In genomic region chr2:37683926-37684780, GRCh38 we compare ENCODE assay signal across 15 cellular contexts. TPM values are rescaled to one million over a fixed set of nuclear protein-coding genes. Genes with fewer than 3 reads are reported as not detected.
DNase-seq lines count a peak whose midpoint lies in the region; ATAC-seq, FAIRE-seq and TF ChIP-seq lines count a peak whose summit lies in the region.
"Had no signal": no experiment of that assay in that cellular context is flagged by ENCODE, and none has a peak within 500 bp of the region (broad histone marks: within the 10 kb centered on the region; RNA-seq: fewer than 3 reads in every experiment).

No MANE protein-coding gene starts in this region.

- intact Hi-C loops in K562 (cut with micrococcal nuclease) = no loop called here

- no peaks in the 10 kb centered on the region for H4K20me1 ChIP-seq in Loucy (ENCODE audit: insufficient read depth, low read length, poor library complexity, severe bottlenecking)
- no peaks in the 10 kb centered on the region for H4K20me1 ChIP-seq in K562 (replicated peaks; ENCODE audit: control insufficient read depth, insufficient read depth, low read length)

- 28% methylated on average over 6 of the region's 6 CpGs for WGBS in K562 (ENCODE audit: insufficient coverage, low coverage, missing lambda C conversion rate)
- WGBS in small intestine, 3 donors = 71 to 78% (median 71%) methylated on average over 6 of the region's 6 CpGs

- no peak for TF ChIP-seq POLR2A in K562 (conservative IDR thresholded peaks at IDR 0.05)

- no peaks in the 10 kb centered on the region for H3K9me1 ChIP-seq in K562 (ENCODE audit: control insufficient read depth, insufficient read depth, low read length)

- no peak for TF ChIP-seq EP300 in K562 (IDR thresholded peaks at IDR 0.05; ENCODE audit: low read length)

- peaks cover 29% of the 10 kb centered on the region for H3K4me1 Mint-ChIP-seq in activated T-cell treated with anti-CD3 and anti-CD28 coated beads, Interleukin-2, amount 50 U/mL, for 4 hours (ENCODE audit: low read depth)

- no peak for TF ChIP-seq RAD21 in K562 (CRISPR knock-in tag; conservative IDR thresholded peaks at IDR 0.05 in 1 of 2, IDR thresholded peaks at IDR 0.05 in 1 of 2)

- no peaks in the 10 kb centered on the region for H3K36me3 Mint-ChIP-seq in activated T-cell treated with anti-CD3 and anti-CD28 coated beads, Interleukin-2, amount 50 U/mL, for 4 hours (ENCODE audit: insufficient read depth)

- DNase-seq in activated T-cell treated with anti-CD3 and anti-CD28 coated beads, Interleukin-2, amount 50 U/mL, for 4 hours = no peak
- no peak for DNase-seq in activated T-cell treated with anti-CD3 and anti-CD28 coated beads, Interleukin-2, amount 50 U/mL, for 48 hours
- DNase-seq in K562 (ENCODE audit: extremely low read depth in 1 of 4, low spot score in 3 of 4) (no peak), small intestine (peak; percentile 28), GM13976 (ENCODE audit: low spot score) (no peak), hypothalamus (lab: John Stamatoyannopoulos, UW) (no peak), NCI-H146 treated with DMSO at 0.1 percent for 48 hours (lab: John Stamatoyannopoulos, UW; ENCODE audit: unreplicated experiment) (no peak)
- DNase-seq: aorta; endodermal cell; heart left ventricle; NCI-H1092; SJCRH30; stimulated activated CD8-positive, alpha-beta memory T cell treated with anti-CD3 and anti-CD28 coated beads, Interleukin-4, amount 100 ng/mL, for 48 hours had no signal

- H3K9ac ChIP-seq in Loucy (ENCODE audit: low read depth, low read length, poor library complexity, severe bottlenecking) (peak overlapping the region; percentile 50), K562 (ENCODE audit: insufficient read depth in 1 of 2, low read depth in 2 of 2, low read length in 2 of 2) (no peak overlapping the region)
- H3K9ac ChIP-seq: parathyroid adenoma had no signal

- ATAC-seq in activated T-cell treated with anti-CD3 and anti-CD28 coated beads, Interleukin-2, amount 50 U/mL, for 4 hours = peak; percentile 87 to 91
- ATAC-seq in K562 = no peak
- ATAC-seq: heart left ventricle had no signal

- H3K79me2 ChIP-seq in Loucy (ENCODE audit: insufficient read depth, low read length) = no peaks in the 10 kb centered on the region
- no peaks in the 10 kb centered on the region for H3K79me2 ChIP-seq in K562 (ENCODE audit: control insufficient read depth, insufficient read depth, low read length)
- H3K79me2 ChIP-seq: parathyroid adenoma had no signal

- POLR2A ChIA-PET in K562 (lab: Yijun Ruan, JAX) = no interaction called here

- peak; percentile 46 for FAIRE-seq in K562 (lab: Jason Lieb, UNC)
- no peak for FAIRE-seq in small intestine (lab: Jason Lieb, UNC)

- TF ChIP-seq CTCF in Loucy (conservative IDR thresholded peaks at IDR 0.05; ENCODE audit: low read length) (no peak), K562 (IDR thresholded peaks at IDR 0.05 in 2 of 3, conservative IDR thresholded peaks at IDR 0.05 in 1 of 3; ENCODE audit: insufficient read depth in 2 of 3, low read depth in 1 of 3, low read length in 3 of 3) (no peak), GM13976 (IDR thresholded peaks at IDR 0.05; ENCODE audit: borderline replicate concordance, control extremely low read depth, extremely low read depth, insufficient read depth, missing control alignments) (no peak)

- no peaks in the 10 kb centered on the region for H3K9me3 ChIP-seq in Loucy (ENCODE audit: insufficient read depth, low read depth, low read length)
- no peaks in the 10 kb centered on the region for H3K9me3 ChIP-seq in K562 (replicated peaks; ENCODE audit: control insufficient read depth, insufficient read depth, low read depth, low read length)
- no peaks in the 10 kb centered on the region for H3K9me3 ChIP-seq in small intestine (ENCODE audit: control insufficient read depth, low read depth)
- H3K9me3 ChIP-seq: heart left ventricle had no signal

- no peaks in the 10 kb centered on the region for H3K27me3 ChIP-seq in Loucy (ENCODE audit: insufficient read depth, low read length, poor library complexity, severe bottlenecking)
- H3K27me3 ChIP-seq in K562 (ENCODE audit: control insufficient read depth in 2 of 2, insufficient read depth in 2 of 2, low read length in 2 of 2) = no peaks in the 10 kb centered on the region
- H3K27me3 ChIP-seq in small intestine (ENCODE audit: control insufficient read depth in 2 of 2, insufficient read depth in 2 of 2, low read length in 2 of 2) = no peaks in the 10 kb centered on the region
- H3K27me3 ChIP-seq: heart left ventricle, SJCRH30 had no signal

- peaks cover 40% of the 10 kb centered on the region for H3K4me1 ChIP-seq in Loucy (ENCODE audit: insufficient read depth, low read length, poor library complexity, severe bottlenecking)
- peaks cover 0 to 16% of the 10 kb centered on the region in 2 experiments; a peak in 4 of 5 replicates for H3K4me1 ChIP-seq in K562 (replicated peaks in 1 of 2; ENCODE audit: control insufficient read depth in 2 of 2, insufficient read depth in 2 of 2, low read length in 2 of 2)
- no peaks in the 10 kb centered on the region for H3K4me1 ChIP-seq in small intestine (ENCODE audit: control insufficient read depth in 2 of 2, insufficient read depth in 1 of 2, low read depth in 1 of 2, low read length in 1 of 2)
- H3K4me1 ChIP-seq: parathyroid adenoma had no signal

- no peaks in the 10 kb centered on the region for H3K27me3 Mint-ChIP-seq in activated T-cell treated with anti-CD3 and anti-CD28 coated beads, Interleukin-2, amount 50 U/mL, for 4 hours (ENCODE audit: low read depth)

- H3K4me3 ChIP-seq in Loucy (ENCODE audit: low read length, poor library complexity, severe bottlenecking) = peak overlapping the region; percentile 43
- H3K4me3 ChIP-seq in K562 = no peak overlapping the region
- H3K4me3 ChIP-seq in small intestine (ENCODE audit: low read depth in 1 of 2, low read length in 2 of 2) = no peak overlapping the region
- H3K4me3 ChIP-seq: heart left ventricle, SJCRH30 had no signal

- H3K4me3 Mint-ChIP-seq in activated T-cell treated with anti-CD3 and anti-CD28 coated beads, Interleukin-2, amount 50 U/mL, for 4 hours = no peak overlapping the region
- H3K4me3 Mint-ChIP-seq: endodermal cell had no signal

- H3K9me3 Mint-ChIP-seq in activated T-cell treated with anti-CD3 and anti-CD28 coated beads, Interleukin-2, amount 50 U/mL, for 4 hours = peaks cover 5% of the 10 kb centered on the region
- H3K9me3 Mint-ChIP-seq: endodermal cell had no signal

- H3K4me2 ChIP-seq in Loucy (ENCODE audit: low read depth, low read length, poor library complexity, severe bottlenecking) = peak overlapping the region; percentile 65
- H3K4me2 ChIP-seq in K562 (ENCODE audit: insufficient read depth, low read length) = no peak overlapping the region; the same call in 1 of the 2 replicates

- BruUV-seq in K562 (replicated peaks; lab: Mats Ljungman, UMichigan) = no TSS peak

- H3K27ac ChIP-seq in K562 (ENCODE audit: extremely low read depth, low read depth, low read length) (no peak overlapping the region), small intestine (ENCODE audit: low read depth in 1 of 2, low read length in 1 of 2) (peak overlapping the region in 1 of 2 donors; percentile 4)
- H3K27ac ChIP-seq: heart left ventricle, parathyroid adenoma, SJCRH30 had no signal

- H2AFZ ChIP-seq in Loucy (ENCODE audit: low read length) = peak overlapping the region; percentile 26; the same call in 1 of the 2 replicates
- no peak overlapping the region for H2AFZ ChIP-seq in K562 (ENCODE audit: low read depth, low read length)
- H2AFZ ChIP-seq: parathyroid adenoma had no signal

- no peaks in the 10 kb centered on the region for H3F3A ChIP-seq in Loucy (ENCODE audit: low read depth)

- no peaks in the 10 kb centered on the region for H3K36me3 ChIP-seq in Loucy (ENCODE audit: insufficient read depth, low read length)
- no peaks in the 10 kb centered on the region for H3K36me3 ChIP-seq in K562 (ENCODE audit: control insufficient read depth, insufficient read depth, low read length)
- H3K36me3 ChIP-seq in small intestine (ENCODE audit: control insufficient read depth in 2 of 2, insufficient read depth in 2 of 2, low read length in 2 of 2) = no peaks in the 10 kb centered on the region
- H3K36me3 ChIP-seq: heart left ventricle, SJCRH30 had no signal

- in situ Hi-C loops in K562 (cut with MboI) = no loop called here
- in situ Hi-C loops in GM13976 (cut with MboI; ENCODE audit: low sequenced_read_pairs, unreplicated experiment) = no loop called here

- CTCF ChIA-PET in K562 (lab: Yijun Ruan, JAX; ENCODE audit: low intra/inter-chr PET ratio) = no interaction called here

- H3K9me2 ChIP-seq in Loucy (replicated peaks; ENCODE audit: low read depth, low read length) = no peaks in the 10 kb centered on the region

TF ChIP-seq in K562, 482 proteins besides CTCF, POLR2A, EP300 and RAD21:
- TF ChIP-seq TEAD2 (tag; IDR thresholded peaks at IDR 0.05) (no peak), LEF1 (IDR thresholded peaks at IDR 0.05) (no peak), ZBTB17 (CRISPR knock-in tag; IDR thresholded peaks at IDR 0.05) (peak; percentile 20; the same call in 1 of the 2 replicates), ZKSCAN8 (CRISPR knock-in tag; IDR thresholded peaks at IDR 0.05) (no peak), NR4A1 (CRISPR knock-in tag; IDR thresholded peaks at IDR 0.05) (no peak), NR4A1 (tag; IDR thresholded peaks at IDR 0.05) (no peak), NCOA6 (IDR thresholded peaks at IDR 0.05) (no peak), GABPA (tag; conservative IDR thresholded peaks at IDR 0.05; ENCODE audit: low read depth) (peak; percentile 28; the same call in 1 of the 2 replicates)

RNA-seq across cellular contexts. Expression of gene CDC42EP3, which starts 12.7 kb away (rescaled TPM):
- total RNA-seq in activated T-cell treated with anti-CD3 and anti-CD28 coated beads, Interleukin-2, amount 50 U/mL, for 4 hours = 10 to 100 TPM; 31.6 to 58.1 (median 39.4) TPM
- 0.40 and 0.49 TPM in 2 replicates for total RNA-seq in K562 (2011; cell fraction: chromatin; rRNA removed; ENCODE audit: low replicate concordance)
- 0.50 and 0.53 TPM in 2 replicates for total RNA-seq in K562 (2011; cell fraction: nucleolus; rRNA removed)
- total RNA-seq in K562 (2011; cell fraction: nucleoplasm; rRNA removed) = 0.59 and 1.1 TPM in 2 replicates
- total RNA-seq in K562 (2014; rRNA removed) = 1.8 and 3.6 TPM in 2 replicates
- 3.4 and 3.8 TPM in 2 replicates for total RNA-seq in K562 (2014; rRNA removed; fragmentation: Illumina TruSeq; extraction: Trizol)
- total RNA-seq in K562 (2015; rRNA removed; fragmentation: Illumina TruSeq; extraction: Trizol) = 1.9 and 2.0 TPM in 2 replicates
- total RNA-seq in K562 (2021) = 2.5 and 4.2 TPM in 2 replicates
- polyA plus RNA-seq in K562 (2011; rRNA removed) = 0.72 and 2.0 TPM in 2 replicates
- 0.69 and 1.8 TPM in 2 replicates for polyA plus RNA-seq in K562 (2011; cell fraction: cytosol; rRNA removed)
- 0.78 and 1.8 TPM in 2 replicates for polyA plus RNA-seq in K562 (2011; cell fraction: nucleus; rRNA removed)
- 1.9 and 3.4 TPM in 2 replicates for polyA plus RNA-seq in K562 (2012)
- polyA plus RNA-seq in K562 (2014; fragmentation: Illumina TruSeq; extraction: Trizol) = 4.1 and 6.4 TPM in 2 replicates
- under 1 TPM; 0.74 to 0.77 TPM for polyA plus RNA-seq in K562 (2014; fragmentation: Nextera tagmentation; extraction: Ambion mirVana)
- polyA plus RNA-seq in K562 (2014; rRNA removed) = 3.1 and 3.4 TPM in 2 replicates
- 0.35 and 2.1 TPM in 2 replicates for polyA minus RNA-seq in K562 (2011; rRNA and poly(A)+ RNA removed)
- 0.57 and 0.64 TPM in 2 replicates for polyA minus RNA-seq in K562 (2011; cell fraction: cytosol; rRNA and poly(A)+ RNA removed)
- 0.27 and 1.2 TPM in 2 replicates for polyA minus RNA-seq in K562 (2011; cell fraction: nucleus; rRNA and poly(A)+ RNA removed)
- 10 to 100 TPM in 1 of 3 donors, 1 to 10 TPM in 2; 1.1 to 10.6 (median 3.2) TPM for polyA plus RNA-seq in small intestine

Comparison
In these comparisons a context has a peak if more than half of its experiments do, and no peak if none do; other contexts are left out.
1. RNA of gene CDC42EP3, which starts 12.7 kb away (total RNA-seq): 31.6 to 58.1 TPM in activated T-cell treated with anti-CD3 and anti-CD28 coated beads, Interleukin-2, amount 50 U/mL, for 4 hours; 0.40 to 4.2 TPM in K562; every median in the first group is over 4 times any median in the second.